In genomic region chr10:68080853-68081431, GRCh38 we compare ENCODE assay signal across 17 cellular contexts. TPM values are rescaled to one million over a fixed set of nuclear protein-coding genes. Genes with fewer than 3 reads are reported as not detected.
DNase-seq lines count a peak whose midpoint lies in the region; ATAC-seq, FAIRE-seq and TF ChIP-seq lines count a peak whose summit lies in the region.
"Had no signal": no experiment of that assay in that cellular context is flagged by ENCODE, and none has a peak within 500 bp of the region (broad histone marks: within the 10 kb centered on the region; RNA-seq: fewer than 3 reads in every experiment).

No MANE protein-coding gene starts in this region.

- CTCF ChIA-PET in HEK293 (lab: Yijun Ruan, JAX) (interaction anchor here (2.9 to 5.7 kb wide), 2 partner anchors 75 to 132 kb away, joined by 12 to 78 read pairs; no protein-coding TSS in a partner anchor), Panc1 (lab: Charles Lee) (no interaction called here)

- H3K4me1 ChIP-seq in ACC112 (ENCODE audit: control insufficient read depth, insufficient read depth, low read length, unreplicated experiment) (peaks cover 32% of the 10 kb centered on the region), HEK293 (ENCODE audit: control insufficient read depth, insufficient read depth, low read length) (no peaks in the 10 kb centered on the region), Panc1 (ENCODE audit: control insufficient read depth, insufficient read depth, low read length) (peaks cover 57% of the 10 kb centered on the region), keratinocyte (ENCODE audit: control insufficient read depth, extremely low read depth, insufficient read depth, low read length) (peaks cover 3% of the 10 kb centered on the region)

- POLR2A ChIA-PET in HEK293 (lab: Yijun Ruan, JAX) = no interaction called here
- POLR2A ChIA-PET in Panc1 (lab: Charles Lee) = no interaction called here

- H3K27me3 ChIP-seq in ACC112 (ENCODE audit: insufficient read depth, low read length) (no peaks in the 10 kb centered on the region), Panc1 (ENCODE audit: control insufficient read depth, insufficient read depth, low read length) (no peaks in the 10 kb centered on the region), keratinocyte (ENCODE audit: control insufficient read depth, extremely low read depth, insufficient read depth, low read length) (no peaks in the 10 kb centered on the region)

- no peak for ATAC-seq in Panc1
- ATAC-seq in esophagus mucosa = no peak
- no peak for ATAC-seq in HG02870 (IDR thresholded peaks at IDR 0.05; ENCODE audit: unreplicated experiment)
- ATAC-seq: GM12878 had no signal

- H2AFZ ChIP-seq in ACC112 (ENCODE audit: low read length, unreplicated experiment) (peak overlapping the region; percentile 0), keratinocyte (ENCODE audit: control insufficient read depth, low read length) (peak overlapping the region; percentile 54)

- no peaks in the 10 kb centered on the region for H3K9me3 ChIP-seq in HEK293 (ENCODE audit: control insufficient read depth, insufficient read depth, low read depth, low read length)
- no peaks in the 10 kb centered on the region for H3K9me3 ChIP-seq in Panc1 (ENCODE audit: control insufficient read depth, insufficient read depth, low read depth, low read length)
- no peaks in the 10 kb centered on the region for H3K9me3 ChIP-seq in keratinocyte (ENCODE audit: control insufficient read depth, low read depth, low read length)

- intact Hi-C loops in Panc1 (cut with micrococcal nuclease; ENCODE audit: unreplicated experiment) = loop anchor here (10.0 kb wide), 1 partner anchor 224 kb away; no protein-coding TSS in a partner anchor

- H3K9ac ChIP-seq in keratinocyte (ENCODE audit: control insufficient read depth, extremely low read depth, insufficient read depth, low read length) = no peak overlapping the region

- dilution Hi-C loops in keratinocyte (cut with MboI; ENCODE audit: extremely low pct_ligation_motif_present, low sequenced_read_pairs) = no loop called here

- no peak for TF ChIP-seq CTCF in HEK293 (tag by site-specific recombination; IDR thresholded peaks at IDR 0.05)
- no peak for TF ChIP-seq CTCF in Panc1 (IDR thresholded peaks at IDR 0.05)
- TF ChIP-seq CTCF in keratinocyte (optimal IDR thresholded peaks at IDR 0.05 in 1 of 3, IDR thresholded peaks at IDR 0.05 in 1 of 3, conservative IDR thresholded peaks at IDR 0.05 in 1 of 3; ENCODE audit: extremely low read depth in 1 of 3, insufficient read depth in 2 of 3, low read length in 3 of 3) = no peak

- no peak overlapping the region for H3K27ac ChIP-seq in ACC112 (ENCODE audit: low read depth, low read length)
- no peak overlapping the region for H3K27ac ChIP-seq in HEK293 (ENCODE audit: extremely low read depth, low read depth, low read length)
- H3K27ac ChIP-seq in Panc1 (ENCODE audit: low read length) = peak overlapping the region; percentile 100
- H3K27ac ChIP-seq in keratinocyte (ENCODE audit: control insufficient read depth, insufficient read depth, low read length) = no peak overlapping the region

- FAIRE-seq in keratinocyte (lab: Jason Lieb, UNC) = no peak

- H3K4me3 ChIP-seq in ACC112 (ENCODE audit: low read depth, low read length) (no peak overlapping the region), HEK293 (ENCODE audit: low read depth, low read length) (no peak overlapping the region), Panc1 (ENCODE audit: low read depth in 2 of 2, low read length in 2 of 2) (no peak overlapping the region), keratinocyte (ENCODE audit: control insufficient read depth in 2 of 3, extremely low read depth in 1 of 3, insufficient read depth in 2 of 3, low read depth in 1 of 3, low read length in 3 of 3) (no peak overlapping the region)
- H3K4me3 ChIP-seq: GM12878 had no signal

- DNase-seq in Panc1 (ENCODE audit: low read depth, low spot score) (no peak), keratinocyte (ENCODE audit: low read depth, low spot score) (no peak), DMS 273 (lab: John Stamatoyannopoulos, UW; ENCODE audit: unreplicated experiment) (no peak), NCI-H526 (lab: John Stamatoyannopoulos, UW) (no peak)
- DNase-seq: ACHN; CD4-positive, CD25-positive, alpha-beta regulatory T cell; DMS79; NCI-H1436 treated with DMSO at 0.1 percent for 48 hours; NCI-H2227 treated with DMSO at 0.1 percent for 48 hours; NCI-H526 treated with DMSO at 0.1 percent for 48 hours; NK-92 treated with Interleukin-12 subunit alpha and Interleukin-12 subunit beta, amount 100 ng/mL, for 24 hours had no signal

- no peaks in the 10 kb centered on the region for H4K20me1 ChIP-seq in keratinocyte (ENCODE audit: control insufficient read depth, extremely low read depth, insufficient read depth, low read length)

- H3K9me1 ChIP-seq in keratinocyte (ENCODE audit: control insufficient read depth, extremely low read depth, insufficient read depth, low read length) = no peaks in the 10 kb centered on the region

- no peaks in the 10 kb centered on the region for H3K36me3 ChIP-seq in ACC112 (ENCODE audit: insufficient read depth, low read length)
- H3K36me3 ChIP-seq in HEK293 (ENCODE audit: control insufficient read depth in 2 of 2, insufficient read depth in 1 of 2, low read length in 2 of 2) = no peaks in the 10 kb centered on the region
- no peaks in the 10 kb centered on the region for H3K36me3 ChIP-seq in Panc1 (ENCODE audit: control insufficient read depth, insufficient read depth, low read length)
- no peaks in the 10 kb centered on the region for H3K36me3 ChIP-seq in keratinocyte (ENCODE audit: control insufficient read depth in 2 of 2, extremely low read depth in 1 of 2, insufficient read depth in 2 of 2, low read length in 2 of 2)

- in situ Hi-C loops in Panc1 (cut with HindIII; ENCODE audit: low pct_unique_long_range_greater_than_20kb, low sequenced_read_pairs) = no loop called here

- no TSS peak for BruUV-seq in Panc1 (replicated peaks; lab: Mats Ljungman, UMichigan)

- H3K79me2 ChIP-seq in ACC112 (ENCODE audit: control insufficient read depth, insufficient read depth, low read length, unreplicated experiment) (no peaks in the 10 kb centered on the region), keratinocyte (ENCODE audit: control insufficient read depth, insufficient read depth, low read length) (no peaks in the 10 kb centered on the region)

- no peak overlapping the region for H3K4me2 ChIP-seq in keratinocyte (ENCODE audit: control insufficient read depth, extremely low read depth, insufficient read depth, low read depth, low read length)

TF ChIP-seq in HEK293, 187 proteins besides CTCF, POLR2A, EP300 and RAD21 (continues in another document):
- no peak for TF ChIP-seq ZNF707 (tag by site-specific recombination; IDR thresholded peaks at IDR 0.05)
- TF ChIP-seq ZNF560 (tag by site-specific recombination; IDR thresholded peaks at IDR 0.05; ENCODE audit: borderline replicate concordance) = no peak
- TF ChIP-seq ZNF26 (tag by site-specific recombination; IDR thresholded peaks at IDR 0.05) = no peak
- TF ChIP-seq ZNF23 (tag by site-specific recombination; IDR thresholded peaks at IDR 0.05; ENCODE audit: borderline replicate concordance) = no peak
- TF ChIP-seq ZNF10 (tag by site-specific recombination; IDR thresholded peaks at IDR 0.05) = no peak
- TF ChIP-seq ZNF473 (tag by site-specific recombination; IDR thresholded peaks at IDR 0.05) = no peak
- TF ChIP-seq KLF7 (tag by site-specific recombination; IDR thresholded peaks at IDR 0.05; ENCODE audit: borderline replicate concordance) = no peak
- peak; percentile 11; the same call in 1 of the 2 replicates for TF ChIP-seq ZFP69B (tag by site-specific recombination; IDR thresholded peaks at IDR 0.05)

RNA-seq across cellular contexts. Expression of gene HERC4, which starts 5.9 kb away (rescaled TPM):
- total RNA-seq in Panc1 (2021; ENCODE audit: unreplicated experiment) = 119 TPM
- 40.5 TPM for polyA plus RNA-seq in Panc1 (2012; ENCODE audit: insufficient read length)
- 28.0 to 42.9 TPM (median 29.6 TPM) in 3 replicates for polyA plus RNA-seq in keratinocyte
- 66.0 TPM for polyA plus RNA-seq in keratinocyte (2011; ENCODE audit: low read depth)
- polyA plus RNA-seq in keratinocyte (2011; cell fraction: cytosol; rRNA removed) = 16.2 and 32.2 TPM in 2 replicates
- 51.5 and 70.2 TPM in 2 replicates for polyA plus RNA-seq in keratinocyte (2011; cell fraction: nucleus; rRNA removed)
- polyA plus RNA-seq in keratinocyte (2012; ENCODE audit: low replicate concordance) = 34.8 and 51.8 TPM in 2 replicates
- polyA minus RNA-seq in keratinocyte = 8.4 to 64.9 TPM (median 32.8 TPM) in 3 replicates
- 23.8 TPM for polyA minus RNA-seq in keratinocyte (2011; cell fraction: cytosol; rRNA and poly(A)+ RNA removed)
- polyA minus RNA-seq in keratinocyte (2011; cell fraction: nucleus; rRNA and poly(A)+ RNA removed) = 66.9 and 132 TPM in 2 replicates
- 33.3 TPM for total RNA-seq in esophagus mucosa

RNA-seq across cellular contexts. Expression of gene MYPN, which starts 28.3 kb away (rescaled TPM):
- total RNA-seq in Panc1 (2021; ENCODE audit: unreplicated experiment) = 39.1 TPM
- 16.3 TPM for polyA plus RNA-seq in Panc1 (2012; ENCODE audit: insufficient read length)
- 0.42 to 1.0 TPM (median 0.54 TPM) in 3 replicates for polyA plus RNA-seq in keratinocyte
- polyA plus RNA-seq in keratinocyte (2011; ENCODE audit: low read depth) = 0.71 TPM
- 1.0 and 1.5 TPM in 2 replicates for polyA plus RNA-seq in keratinocyte (2011; cell fraction: cytosol; rRNA removed)
- polyA plus RNA-seq in keratinocyte (2011; cell fraction: nucleus; rRNA removed) = 2.9 and 3.2 TPM in 2 replicates
- 0.38 and 0.79 TPM in 2 replicates for polyA plus RNA-seq in keratinocyte (2012; ENCODE audit: low replicate concordance)
- 0.56 to 1.9 TPM (median 0.58 TPM) in 3 replicates for polyA minus RNA-seq in keratinocyte
- 1.2 TPM for polyA minus RNA-seq in keratinocyte (2011; cell fraction: cytosol; rRNA and poly(A)+ RNA removed)
- polyA minus RNA-seq in keratinocyte (2011; cell fraction: nucleus; rRNA and poly(A)+ RNA removed) = 2.1 and 3.6 TPM in 2 replicates
- total RNA-seq in esophagus mucosa = 0.08 TPM
- total RNA-seq: CD4-positive, CD25-positive, alpha-beta regulatory T cell; G401; GM12878 had no signal
- polyA plus RNA-seq: CD4-positive, CD25-positive, alpha-beta regulatory T cell had no signal

Comparison
In these comparisons a context has a peak if more than half of its experiments do, and no peak if none do; other contexts are left out.
1. RNA of gene MYPN, which starts 28.3 kb away (total RNA-seq): 39.1 TPM in Panc1 (single experiment); 0.08 TPM in esophagus mucosa (single experiment); every median in the first group is over 10 times any median in the second.